ENCODE assay signal across 8 cellular contexts in the genomic region with DNA sequence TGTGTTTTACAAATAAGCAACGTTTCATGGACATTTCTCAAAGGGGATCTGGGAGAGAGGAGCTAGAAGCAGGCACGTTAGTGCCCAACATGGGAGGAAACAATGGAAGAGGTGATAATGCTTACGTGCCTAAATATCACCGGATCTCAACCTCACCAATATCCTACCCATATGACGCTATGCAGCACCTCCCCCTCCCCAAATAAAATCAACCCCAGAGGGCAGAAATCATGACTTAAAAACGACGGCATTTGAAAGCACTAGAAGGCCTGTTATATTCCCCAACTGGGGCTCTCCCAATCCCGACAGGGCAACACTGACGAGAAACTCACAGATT. TPM values are rescaled to one million over a fixed set of nuclear protein-coding genes. Genes with fewer than 3 reads are reported as not detected.
DNase-seq lines count a peak whose midpoint lies in the region; ATAC-seq and FAIRE-seq lines count a peak whose summit lies in the region.

No MANE protein-coding gene starts in this region.

- H3K27me3 ChIP-seq in iPS DF 6.9 (ENCODE audit: control insufficient read depth, insufficient read depth, low read length) (no peaks in the 10 kb centered on the region), small intestine (ENCODE audit: control insufficient read depth in 2 of 2, insufficient read depth in 2 of 2, low read length in 2 of 2) (no peaks in the 10 kb centered on the region)

- H3K4me3 Mint-ChIP-seq in activated CD4-positive, alpha-beta memory T cell treated with anti-CD3 and anti-CD28 coated beads, Interleukin-2, amount 10 ng/mL, durations not matched to agents 7 days and 5 days = peak overlapping the region; percentile 90

- H3K9me3 Mint-ChIP-seq in activated CD4-positive, alpha-beta memory T cell treated with anti-CD3 and anti-CD28 coated beads, Interleukin-2, amount 10 ng/mL, durations not matched to agents 7 days and 5 days = no peaks in the 10 kb centered on the region

- H3K36me3 Mint-ChIP-seq in activated CD4-positive, alpha-beta memory T cell treated with anti-CD3 and anti-CD28 coated beads, Interleukin-2, amount 10 ng/mL, durations not matched to agents 7 days and 5 days (ENCODE audit: low read depth) = peaks cover 27% of the 10 kb centered on the region

- H3K4me3 ChIP-seq in iPS DF 6.9 (ENCODE audit: low read length) (peak overlapping the region; percentile 94), small intestine (ENCODE audit: low read depth in 1 of 2, low read length in 2 of 2) (peak overlapping the region; percentile 61 to 78)

- H3K27me3 Mint-ChIP-seq in activated CD4-positive, alpha-beta memory T cell treated with anti-CD3 and anti-CD28 coated beads, Interleukin-2, amount 10 ng/mL, durations not matched to agents 7 days and 5 days = no peaks in the 10 kb centered on the region

- peak; percentile 11 for ATAC-seq in HG03342 (IDR thresholded peaks at IDR 0.05; ENCODE audit: unreplicated experiment)

- H3K27ac ChIP-seq in iPS DF 6.9 (ENCODE audit: low read length) (no peak overlapping the region), small intestine (ENCODE audit: low read depth in 1 of 2, low read length in 1 of 2) (peak overlapping the region; percentile 73 to 85)

- no peak for FAIRE-seq in small intestine (lab: Jason Lieb, UNC)

- POLR2A ChIA-PET in activated CD4-positive, alpha-beta memory T cell treated with anti-CD3 and anti-CD28 coated beads, Interleukin-2, amount 10 ng/mL, durations not matched to agents 7 days and 5 days (lab: Charles Lee) = interaction anchor here (0.7 to 4.1 kb wide), 50 partner anchors 8 to 1236 kb away, joined by 3 to 103 read pairs (median 6); a partner anchor contains a TSS

- DNase-seq in NCI-H2227 (lab: John Stamatoyannopoulos, UW; ENCODE audit: unreplicated experiment) (peak; percentile 25), NCI-H2227 treated with DMSO at 0.1 percent for 48 hours (lab: John Stamatoyannopoulos, UW) (no peak), iPS DF 6.9 (ENCODE audit: low read depth, low spot score) (no peak), small intestine (no peak), DMS53 (lab: John Stamatoyannopoulos, UW) (no peak)
- DNase-seq in activated CD4-positive, alpha-beta memory T cell treated with anti-CD3 and anti-CD28 coated beads, Interleukin-2, amount 10 ng/mL, durations not matched to agents 7 days and 5 days = no peak
- no peak for DNase-seq in central memory CD4-positive, alpha-beta T cell

- H3K4me1 Mint-ChIP-seq in activated CD4-positive, alpha-beta memory T cell treated with anti-CD3 and anti-CD28 coated beads, Interleukin-2, amount 10 ng/mL, durations not matched to agents 7 days and 5 days = peaks cover 41% of the 10 kb centered on the region

- no peaks in the 10 kb centered on the region for H3K9me3 ChIP-seq in iPS DF 6.9 (ENCODE audit: control insufficient read depth, insufficient read depth, low read length)
- no peaks in the 10 kb centered on the region for H3K9me3 ChIP-seq in small intestine (ENCODE audit: control insufficient read depth, low read depth)

- CTCF ChIA-PET in activated CD4-positive, alpha-beta memory T cell treated with anti-CD3 and anti-CD28 coated beads, Interleukin-2, amount 10 ng/mL, durations not matched to agents 7 days and 5 days (lab: Charles Lee) = interaction anchor here (0.8 to 2.4 kb wide), 14 partner anchors 9 to 370 kb away, joined by 3 to 28 read pairs (median 6); no protein-coding TSS in a partner anchor

- H3K36me3 ChIP-seq in iPS DF 6.9 (ENCODE audit: control insufficient read depth, insufficient read depth, low read length) (no peaks in the 10 kb centered on the region; the same call in 1 of the 2 replicates), small intestine (ENCODE audit: control insufficient read depth in 2 of 2, insufficient read depth in 2 of 2, low read length in 2 of 2) (peaks cover 2 to 3% of the 10 kb centered on the region in 2 donors)

- no CpG with 5 or more reads among the region's 9 CpGs for WGBS in iPS DF 6.9 (ENCODE audit: insufficient coverage, insufficient read length)
- 0 to 1% (median 0%) methylated on average over 9 of the region's 9 CpGs for WGBS in small intestine, 3 donors

- peak overlapping the region; percentile 94 for H3K27ac Mint-ChIP-seq in activated CD4-positive, alpha-beta memory T cell treated with anti-CD3 and anti-CD28 coated beads, Interleukin-2, amount 10 ng/mL, durations not matched to agents 7 days and 5 days

- H3K4me1 ChIP-seq in iPS DF 6.9 (ENCODE audit: control insufficient read depth, insufficient read depth, low read length) (no peaks in the 10 kb centered on the region), small intestine (ENCODE audit: control insufficient read depth in 2 of 2, insufficient read depth in 1 of 2, low read depth in 1 of 2, low read length in 1 of 2) (peaks cover 2 to 4% of the 10 kb centered on the region in 2 donors)

RNA-seq across cellular contexts. Expression of a gene that starts 0.4 kb away (rescaled TPM):
- 10 to 100 TPM; 90.3 to 91.6 TPM for total RNA-seq in activated CD4-positive, alpha-beta memory T cell treated with anti-CD3 and anti-CD28 coated beads, Interleukin-2, amount 10 ng/mL, durations not matched to agents 7 days and 5 days
- polyA plus RNA-seq in small intestine = 10 to 100 TPM; 23.0 to 34.7 (median 26.7) TPM
